21 cellular contexts compared by ENCODE assay signal in the genomic region with DNA sequence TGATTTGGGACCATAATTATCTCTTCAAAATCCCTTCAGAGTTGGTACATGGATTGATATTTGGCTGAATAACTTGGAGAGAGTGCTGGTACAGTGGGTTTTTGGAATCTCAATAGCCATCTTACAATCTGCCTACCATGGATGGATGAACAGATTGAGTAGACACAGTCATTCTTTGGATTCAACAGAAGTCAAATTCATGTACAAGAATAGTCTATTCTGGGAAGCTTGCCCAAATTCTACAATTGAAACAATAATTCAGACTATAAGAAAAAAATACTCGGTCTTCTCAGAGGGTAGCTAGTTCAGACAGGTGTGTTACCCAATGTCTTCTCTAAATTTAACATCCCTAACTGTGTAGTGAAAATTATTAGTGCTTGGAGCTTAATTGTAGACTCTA.
"Had no signal": no experiment of that assay in that cellular context is flagged by ENCODE, and none has a peak within 500 bp of the region (broad histone marks: within the 10 kb centered on the region; RNA-seq: fewer than 3 reads in every experiment).

No MANE protein-coding gene starts in this region.

- DNase-seq: activated CD4-positive, alpha-beta memory T cell treated with anti-CD3 and anti-CD28 coated beads for 36 hours; activated CD4-positive, alpha-beta T cell treated with anti-CD3 and anti-CD28 coated beads, Interleukin-2, amount 10 ng/mL, durations not matched to agents 7 days and 5 days; activated CD4-positive, CD25-positive, alpha-beta regulatory T cell; activated CD8-positive, alpha-beta memory T cell treated with anti-CD3 and anti-CD28 coated beads for 24 hours; activated effector memory CD4-positive, alpha-beta T cell treated with anti-CD3 and anti-CD28 coated beads, Interleukin-2, amount 50 U/mL, for 16 hours; activated naive CD4-positive, alpha-beta T cell treated with Interleukin-2 at 50 U/mL for 16 hours; activated naive CD8-positive, alpha-beta T cell treated with anti-CD3 and anti-CD28 coated beads, Interleukin-2, amount 50 U/mL, for 24 hours; activated T-cell treated with anti-CD3 and anti-CD28 coated beads, Interleukin-2, amount 50 U/mL, for 4 hours; amniotic stem cell; KG1; NCI-H1930; NCI-H345; NCI-H524 treated with DMSO at 0.1 percent for 48 hours; NCI-H774; NK-92 treated with Interleukin-12 subunit alpha and Interleukin-12 subunit beta, amount 100 ng/mL, for 24 hours; OCI-M1; RPMI8226; T-helper 1 cell had no signal

- ATAC-seq: activated naive CD4-positive, alpha-beta T cell treated with anti-CD3 and anti-CD28 coated beads, Interleukin-2, amount 50 U/mL, for 72 hours; activated naive CD8-positive, alpha-beta T cell treated with anti-CD3 and anti-CD28 coated beads, Interleukin-2, amount 50 U/mL, for 24 hours; activated T-cell treated with anti-CD3 and anti-CD28 coated beads, Interleukin-2, amount 50 U/mL, for 4 hours; Panc1; Right ventricle myocardium inferior had no signal
